27 cellular contexts compared by ENCODE assay signal in genomic region chr7:107686816-107687387, GRCh38.
"Had no signal": no experiment of that assay in that cellular context is flagged by ENCODE, and none has a peak within 500 bp of the region (broad histone marks: within the 10 kb centered on the region; RNA-seq: fewer than 3 reads in every experiment).

No MANE protein-coding gene starts in this region.

- H3K4me1 Mint-ChIP-seq: activated B cell treated with CpG ODN at 0.5 μM for 24 hours had no signal

- H3K27ac Mint-ChIP-seq: activated B cell treated with CpG ODN at 0.5 μM for 24 hours; activated CD4-positive, alpha-beta T cell treated with anti-CD3 and anti-CD28 coated beads, Interleukin-2, amount 10 ng/mL, durations not matched to agents 24 days and 14 days; activated CD8-positive, alpha-beta memory T cell treated with anti-CD3 and anti-CD28 coated beads, Interleukin-2, amount 10 ng/mL, durations not matched to agents 7 days and 5 days; activated naive CD4-positive, alpha-beta T cell treated with anti-CD3 and anti-CD28 coated beads, Interleukin-2, amount 10 ng/mL, durations not matched to agents 7 days and 5 days; activated naive CD8-positive, alpha-beta T cell treated with anti-CD3 and anti-CD28 coated beads for 36 hours; activated T-cell treated with anti-CD3 and anti-CD28 coated beads, Interleukin-2, amount 50 U/mL, for 24 hours had no signal

- H3K27me3 Mint-ChIP-seq: activated CD4-positive, alpha-beta T cell treated with anti-CD3 and anti-CD28 coated beads, Interleukin-2, amount 10 ng/mL, durations not matched to agents 24 days and 14 days; activated CD8-positive, alpha-beta memory T cell treated with anti-CD3 and anti-CD28 coated beads, Interleukin-2, amount 10 ng/mL, durations not matched to agents 7 days and 5 days had no signal

- H3K36me3 Mint-ChIP-seq: activated naive CD4-positive, alpha-beta T cell treated with anti-CD3 and anti-CD28 coated beads, Interleukin-2, amount 10 ng/mL, durations not matched to agents 7 days and 5 days; activated naive CD8-positive, alpha-beta T cell treated with anti-CD3 and anti-CD28 coated beads for 36 hours had no signal

- H3K4me3 ChIP-seq: breast epithelium, Peyer's patch, SJCRH30 had no signal

- H3K4me3 Mint-ChIP-seq: activated B cell treated with CpG ODN at 0.5 μM for 24 hours; activated CD4-positive, alpha-beta T cell treated with anti-CD3 and anti-CD28 coated beads, Interleukin-2, amount 10 ng/mL, durations not matched to agents 24 days and 14 days; activated CD8-positive, alpha-beta memory T cell treated with anti-CD3 and anti-CD28 coated beads, Interleukin-2, amount 10 ng/mL, durations not matched to agents 7 days and 5 days; activated naive CD4-positive, alpha-beta T cell treated with anti-CD3 and anti-CD28 coated beads, Interleukin-2, amount 10 ng/mL, durations not matched to agents 7 days and 5 days; activated naive CD8-positive, alpha-beta T cell treated with anti-CD3 and anti-CD28 coated beads for 36 hours; activated T-cell treated with anti-CD3 and anti-CD28 coated beads, Interleukin-2, amount 50 U/mL, for 24 hours had no signal

- H3K36me3 ChIP-seq: breast epithelium, Peyer's patch, SJCRH30 had no signal

- H3K4me1 ChIP-seq: breast epithelium, Peyer's patch had no signal

- ATAC-seq: activated CD8-positive, alpha-beta memory T cell treated with anti-CD3 and anti-CD28 coated beads, Interleukin-2, amount 10 ng/mL, durations not matched to agents 7 days and 5 days had no signal

- H3K9me3 ChIP-seq: breast epithelium, Peyer's patch, SJCRH30, SK-N-SH had no signal

- DNase-seq: activated B cell treated with CpG ODN at 0.5 μM for 24 hours; activated CD4-positive, alpha-beta T cell treated with anti-CD3 and anti-CD28 coated beads for 1 hour; activated CD4-positive, alpha-beta T cell treated with anti-CD3 and anti-CD28 coated beads, Interleukin-2, amount 10 ng/mL, durations not matched to agents 24 days and 14 days; activated CD4-positive, alpha-beta T cell treated with anti-CD3 and anti-CD28 coated beads, Interleukin-2, amount 50 U/mL, for 48 hours; activated CD8-positive, alpha-beta memory T cell treated with anti-CD3 and anti-CD28 coated beads, Interleukin-2, amount 10 ng/mL, durations not matched to agents 7 days and 5 days; activated gamma-delta T cell; activated naive CD4-positive, alpha-beta T cell treated with anti-CD3 and anti-CD28 coated beads, Interleukin-2, amount 10 ng/mL, durations not matched to agents 7 days and 5 days; activated naive CD8-positive, alpha-beta T cell treated with anti-CD3 and anti-CD28 coated beads for 36 hours; activated T-cell treated with anti-CD3 and anti-CD28 coated beads, Interleukin-2, amount 50 U/mL, for 24 hours; central memory CD4-positive, alpha-beta T cell; MV-4-11; NCI-H1092 treated with DMSO at 0.1 percent for 48 hours; NCI-H1417 treated with DMSO at 0.1 percent for 48 hours; NCI-H1694 treated with DMSO at 0.1 percent for 48 hours; NCI-H2029 treated with DMSO at 0.1 percent for 48 hours; NCI-H345; NCI-H510A; NCI-H526 treated with DMSO at 0.1 percent for 48 hours; Peyer's patch; Right ventricle myocardium superior; SJCRH30; SK-N-SH; T-helper 2 cell; T1000 had no signal

- H3K9me3 Mint-ChIP-seq: activated B cell treated with CpG ODN at 0.5 μM for 24 hours; activated CD4-positive, alpha-beta T cell treated with anti-CD3 and anti-CD28 coated beads, Interleukin-2, amount 10 ng/mL, durations not matched to agents 24 days and 14 days; activated naive CD4-positive, alpha-beta T cell treated with anti-CD3 and anti-CD28 coated beads, Interleukin-2, amount 10 ng/mL, durations not matched to agents 7 days and 5 days; activated naive CD8-positive, alpha-beta T cell treated with anti-CD3 and anti-CD28 coated beads for 36 hours; activated T-cell treated with anti-CD3 and anti-CD28 coated beads, Interleukin-2, amount 50 U/mL, for 24 hours had no signal

- H3K27me3 ChIP-seq: breast epithelium, Peyer's patch, SJCRH30 had no signal

- H3K27ac ChIP-seq: breast epithelium, KMS-11, Peyer's patch, RWPE1, SJCRH30 had no signal
